In genomic region chr20:6074145-6074561, GRCh38 we compare ENCODE assay signal across 8 cellular contexts. TPM values are rescaled to one million over a fixed set of nuclear protein-coding genes. Genes with fewer than 3 reads are reported as not detected.
DNase-seq lines count a peak whose midpoint lies in the region; ATAC-seq, FAIRE-seq and TF ChIP-seq lines count a peak whose summit lies in the region.

No MANE protein-coding gene starts in this region.

- H3K4me3 ChIP-seq in A549 (no peak overlapping the region), GM12865 (ENCODE audit: low read depth, low read length) (no peak overlapping the region), liver (ENCODE audit: low read depth in 1 of 3, low read length in 3 of 3) (no peak overlapping the region)

- H3K27ac ChIP-seq in A549 (no peak overlapping the region), liver (ENCODE audit: low read depth in 1 of 2, low read length in 2 of 2) (no peak overlapping the region)

- H3K4me1 ChIP-seq in A549 (0 out of 3 replicates have a peak, but pooled peaks cover 3% of the 10 kb centered on the region), liver (ENCODE audit: control insufficient read depth in 4 of 4, insufficient read depth in 4 of 4, low read length in 3 of 4) (peaks cover 8 to 41% (median 22%) of the 10 kb centered on the region in 4 donors)

- TF ChIP-seq RAD21 in A549 (conservative IDR thresholded peaks at IDR 0.05 in 1 of 2, IDR thresholded peaks at IDR 0.05 in 1 of 2) (peak; percentile 24 to 34; a peak in 3 of 5 replicates), liver (IDR thresholded peaks at IDR 0.05) (peak; percentile 79 to 81)

- 0 out of 2 replicates have a peak overlapping the region, but pooled peaks have one; percentile 11 for H3K27ac Mint-ChIP-seq in WTC11
- H3K27ac Mint-ChIP-seq in activated CD4-positive, alpha-beta memory T cell treated with anti-CD3 and anti-CD28 coated beads for 36 hours, result no peak overlapping the region

- intact Hi-C loops in activated CD4-positive, alpha-beta memory T cell treated with anti-CD3 and anti-CD28 coated beads for 36 hours (cut with micrococcal nuclease), result no loop called here

- H3K27me3 Mint-ChIP-seq in WTC11 (ENCODE audit: low read depth), result no peaks in the 10 kb centered on the region
- no peaks in the 10 kb centered on the region for H3K27me3 Mint-ChIP-seq in activated CD4-positive, alpha-beta memory T cell treated with anti-CD3 and anti-CD28 coated beads for 36 hours

- no peaks in the 10 kb centered on the region for H3K9me3 Mint-ChIP-seq in WTC11
- H3K9me3 Mint-ChIP-seq in activated CD4-positive, alpha-beta memory T cell treated with anti-CD3 and anti-CD28 coated beads for 36 hours, result no peaks in the 10 kb centered on the region

- H3K9me3 ChIP-seq in A549, result no peaks in the 10 kb centered on the region
- no peaks in the 10 kb centered on the region for H3K9me3 ChIP-seq in liver (ENCODE audit: control insufficient read depth in 4 of 4, low read length in 3 of 4)

- TF ChIP-seq CTCF in A549 (IDR thresholded peaks at IDR 0.05), result no peak
- TF ChIP-seq CTCF in GM12865 (IDR thresholded peaks at IDR 0.05; ENCODE audit: insufficient read depth, low read depth, low read length, missing control alignments), result peak; percentile 50
- peak; percentile 38 for TF ChIP-seq CTCF in WTC11 (IDR thresholded peaks at IDR 0.05)
- TF ChIP-seq CTCF in liver (IDR thresholded peaks at IDR 0.05; ENCODE audit: low read depth, low read length, missing input control), result peak; percentile 72

- no peak overlapping the region for H3K9ac ChIP-seq in liver (ENCODE audit: low read depth in 1 of 2, low read length in 2 of 2)

- DNase-seq in A549 (ENCODE audit: low read depth in 1 of 2, low spot score in 1 of 2) (peak; percentile 52 to 57), GM12865 (ENCODE audit: low read depth) (peak; percentile 59), KG1 (lab: John Stamatoyannopoulos, UW) (peak; percentile 17), WTC11 (ENCODE audit: low spot score) (no peak), NCI-H1048 (lab: John Stamatoyannopoulos, UW) (no peak)
- no peak for DNase-seq in activated CD4-positive, alpha-beta memory T cell treated with anti-CD3 and anti-CD28 coated beads for 36 hours

- peak; percentile 83 for FAIRE-seq in A549 (lab: Jason Lieb, UNC)

- 85% methylated on average over 2 of the region's 2 CpGs for WGBS in A549 (ENCODE audit: missing lambda C conversion rate)
- WGBS in liver, result 32% methylated on average over 2 of the region's 2 CpGs

- POLR2A ChIA-PET in A549 (lab: Yijun Ruan, JAX) (no interaction called here), WTC11 (lab: Charles Lee) (interaction anchor here (0.6 kb wide), 1 partner anchor 58 kb away, joined by 3 read pairs; no protein-coding TSS in a partner anchor)
- POLR2A ChIA-PET in activated CD4-positive, alpha-beta memory T cell treated with anti-CD3 and anti-CD28 coated beads for 36 hours (lab: Charles Lee), result no interaction called here

- H3K4me3 Mint-ChIP-seq in WTC11, result no peak overlapping the region
- H3K4me3 Mint-ChIP-seq in activated CD4-positive, alpha-beta memory T cell treated with anti-CD3 and anti-CD28 coated beads for 36 hours, result no peak overlapping the region

- H3K36me3 Mint-ChIP-seq in WTC11, result peaks cover 24% of the 10 kb centered on the region
- no peaks in the 10 kb centered on the region for H3K36me3 Mint-ChIP-seq in activated CD4-positive, alpha-beta memory T cell treated with anti-CD3 and anti-CD28 coated beads for 36 hours

- TF ChIP-seq EP300 in A549 (IDR thresholded peaks at IDR 0.05), result no peak

- H3K27me3 ChIP-seq in liver (ENCODE audit: control insufficient read depth in 4 of 4, insufficient read depth in 4 of 4, low read length in 3 of 4), result no peaks in the 10 kb centered on the region

- CTCF ChIA-PET in A549 (lab: Yijun Ruan, JAX) (interaction anchor here (0.6 to 9.2 kb wide), 15 partner anchors 9 to 905 kb away, joined by 3 to 153 read pairs (median 4); no protein-coding TSS in a partner anchor), WTC11 (lab: Charles Lee) (interaction anchor here (0.7 to 2.9 kb wide), 11 partner anchors 11 to 545 kb away, joined by 3 to 12 read pairs (median 3); partner anchors contain the start of gene LRRN4)
- CTCF ChIA-PET in activated CD4-positive, alpha-beta memory T cell treated with anti-CD3 and anti-CD28 coated beads for 36 hours (lab: Charles Lee), result interaction anchor here (1.0 to 3.0 kb wide), 5 partner anchors 12 to 545 kb away, joined by 3 to 21 read pairs (median 5); no protein-coding TSS in a partner anchor

- no peaks in the 10 kb centered on the region for H3K4me1 Mint-ChIP-seq in WTC11
- H3K4me1 Mint-ChIP-seq in activated CD4-positive, alpha-beta memory T cell treated with anti-CD3 and anti-CD28 coated beads for 36 hours (ENCODE audit: low read depth), result no peaks in the 10 kb centered on the region

- ATAC-seq in A549 (peak; percentile 82 to 88), WTC11 (peak; percentile 92), GM21526 (IDR thresholded peaks at IDR 0.05; ENCODE audit: low FRiP score, unreplicated experiment) (no peak)

- no peaks in the 10 kb centered on the region for H3K36me3 ChIP-seq in liver (ENCODE audit: control insufficient read depth in 4 of 4, insufficient read depth in 3 of 4, low read depth in 1 of 4, low read length in 3 of 4)

- no peak for TF ChIP-seq POLR2A in A549 (IDR thresholded peaks at IDR 0.05; ENCODE audit: low read length)

- H3K4me2 ChIP-seq in A549, result no peak overlapping the region

TF ChIP-seq in A549, 52 proteins besides CTCF, POLR2A, EP300 and RAD21 (continues in another document):
- no peak for TF ChIP-seq EHF (CRISPR knock-in tag; IDR thresholded peaks at IDR 0.05)
- TF ChIP-seq SMC3 (IDR thresholded peaks at IDR 0.05), result 0 out of 3 replicates have a peak, but pooled peaks have one; percentile 18
- no peak for TF ChIP-seq SREBF2 (IDR thresholded peaks at IDR 0.05)
- no peak for TF ChIP-seq USF2 (IDR thresholded peaks at IDR 0.05)
- TF ChIP-seq MAZ (IDR thresholded peaks at IDR 0.05; ENCODE audit: borderline replicate concordance, low read depth, low read length), result no peak

TF ChIP-seq in WTC11, 78 proteins besides CTCF, POLR2A, EP300 and RAD21 (continues in another document):
- no peak for TF ChIP-seq SOX15 (CRISPR knock-in tag; IDR thresholded peaks at IDR 0.05)
- TF ChIP-seq, protein P1, sequence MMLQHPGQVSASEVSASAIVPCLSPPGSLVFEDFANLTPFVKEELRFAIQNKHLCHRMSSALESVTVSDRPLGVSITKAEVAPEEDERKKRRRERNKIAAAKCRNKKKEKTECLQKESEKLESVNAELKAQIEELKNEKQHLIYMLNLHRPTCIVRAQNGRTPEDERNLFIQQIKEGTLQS (CRISPR knock-in tag; conservative IDR thresholded peaks at IDR 0.05), result no peak
- TF ChIP-seq, protein P2, sequence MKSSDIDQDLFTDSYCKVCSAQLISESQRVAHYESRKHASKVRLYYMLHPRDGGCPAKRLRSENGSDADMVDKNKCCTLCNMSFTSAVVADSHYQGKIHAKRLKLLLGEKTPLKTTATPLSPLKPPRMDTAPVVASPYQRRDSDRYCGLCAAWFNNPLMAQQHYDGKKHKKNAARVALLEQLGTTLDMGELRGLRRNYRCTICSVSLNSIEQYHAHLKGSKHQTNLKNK (CRISPR knock-in tag; IDR thresholded peaks at IDR 0.05), result no peak
- no peak for TF ChIP-seq PRRX2 (CRISPR knock-in tag; IDR thresholded peaks at IDR 0.05)
- TF ChIP-seq NR3C1 (CRISPR knock-in tag; conservative IDR thresholded peaks at IDR 0.05; ENCODE audit: low read depth), result no peak

TF ChIP-seq in liver, 16 proteins besides CTCF, POLR2A, EP300 and RAD21 (continues in another document):
- TF ChIP-seq FOXA1 (IDR thresholded peaks at IDR 0.05) (no peak), RXRA (IDR thresholded peaks at IDR 0.05) (peak; percentile 77 to 87), GABPA (IDR thresholded peaks at IDR 0.05 in 1 of 2, conservative IDR thresholded peaks at IDR 0.05 in 1 of 2) (no peak), EGR1 (IDR thresholded peaks at IDR 0.05; ENCODE audit: low read depth in 2 of 2) (no peak), HNF4G (IDR thresholded peaks at IDR 0.05) (no peak), HNF4A (conservative IDR thresholded peaks at IDR 0.05) (peak; percentile 55 to 66), TAF1 (conservative IDR thresholded peaks at IDR 0.05) (no peak)
- TF ChIP-seq, protein P1 (IDR thresholded peaks at IDR 0.05), result no peak

RNA-seq across cellular contexts. Expression of gene LRRN4, which starts 20.3 kb away (rescaled TPM):
- polyA plus RNA-seq in A549 (2011; rRNA removed) (0.03 TPM in 1 of 2 replicates, not detected in the other), A549 (2017; fragmentation: RNase III; extraction: RNeasy Plus Mini Kit Qiagen cat#74134 plus additional on column Dnase treatment) (0.04 TPM in 2 of 3 replicates, not detected in the other), liver (under 1 TPM; 0.15 to 0.18 TPM)
- polyA plus RNA-seq in A549 (2012; cell fraction: cytosol; rRNA removed), result 0.04 and 0.06 TPM in 2 replicates
- polyA plus RNA-seq in A549 (2012; cell fraction: nucleus; rRNA removed), result 0.18 and 0.20 TPM in 2 replicates
- polyA minus RNA-seq in A549 (2011; rRNA and poly(A)+ RNA removed), result not detected in 2 replicates
- total RNA-seq in WTC11 (2021) (0.32 to 0.64 TPM (median 0.48 TPM) in 3 replicates), liver (under 1 TPM; 0.14 to 0.17 TPM)
- not detected for total RNA-seq in activated CD4-positive, alpha-beta memory T cell treated with anti-CD3 and anti-CD28 coated beads for 36 hours

RNA-seq across cellular contexts. Expression of gene FERMT1, which starts 48.7 kb away (rescaled TPM):
- polyA plus RNA-seq in A549 (2011; rRNA removed), result 19.1 and 22.5 TPM in 2 replicates
- 7.8 and 9.7 TPM in 2 replicates for polyA plus RNA-seq in A549 (2012; cell fraction: cytosol; rRNA removed)
- polyA plus RNA-seq in A549 (2012; cell fraction: nucleus; rRNA removed), result 6.7 and 8.5 TPM in 2 replicates
- 12.7 to 16.4 TPM (median 13.4 TPM) in 3 replicates for polyA plus RNA-seq in A549 (2017; fragmentation: RNase III; extraction: RNeasy Plus Mini Kit Qiagen cat#74134 plus additional on column Dnase treatment)
- polyA minus RNA-seq in A549 (2011; rRNA and poly(A)+ RNA removed), result 11.2 and 15.5 TPM in 2 replicates
- 16.8 to 23.0 TPM (median 17.6 TPM) in 3 replicates for total RNA-seq in WTC11 (2021)
- under 1 TPM; 0.25 to 0.42 TPM for total RNA-seq in liver
- under 1 TPM; 0.11 to 0.16 TPM for polyA plus RNA-seq in liver
- under 1 TPM; 0.05 to 0.33 TPM for total RNA-seq in activated CD4-positive, alpha-beta memory T cell treated with anti-CD3 and anti-CD28 coated beads for 36 hours

Comparison
In these comparisons a context has a peak if more than half of its experiments do, and no peak if none do; other contexts are left out.
1. DNase-seq: peak in A549 (2 of 2), GM12865 (single experiment) and KG1 (single experiment); none in WTC11 (single experiment), activated CD4-positive, alpha-beta memory T cell treated with anti-CD3 and anti-CD28 coated beads for 36 hours (single experiment) and NCI-H1048 (single experiment).
2. RNA of gene FERMT1, which starts 48.7 kb away (total RNA-seq): 16.8 to 23.0 TPM in WTC11; 0.25 to 0.42 TPM in liver and 0.05 to 0.33 TPM in activated CD4-positive, alpha-beta memory T cell treated with anti-CD3 and anti-CD28 coated beads for 36 hours; every median in the first group is over 10 times any median in the second.
3. Of the 8 proteins assayed by ChIP-seq in both WTC11 and A549: peak only in WTC11: CTCF; only in A549: none; in both: none; in neither: 7.